Comparison of ENCODE assay signal across 35 cellular contexts in genomic region chr1:114710360-114710759, GRCh38. TPM values are rescaled to one million over a fixed set of nuclear protein-coding genes. Genes with fewer than 3 reads are reported as not detected.
"Had no signal": no experiment of that assay in that cellular context is flagged by ENCODE, and none has a peak within 500 bp of the region (broad histone marks: within the 10 kb centered on the region; RNA-seq: fewer than 3 reads in every experiment).

No MANE protein-coding gene starts in this region.

- FAIRE-seq: bronchial epithelial cell, colon had no signal

- DNase-seq: activated B cell treated with CpG ODN at 0.5 μM for 24 hours; activated CD4-positive, alpha-beta memory T cell treated with anti-CD3 and anti-CD28 coated beads, Interleukin-2, amount 10 ng/mL, durations not matched to agents 7 days and 5 days; activated CD4-positive, alpha-beta T cell treated with anti-CD3 and anti-CD28 coated beads for 48 hours; activated CD4-positive, alpha-beta T cell treated with anti-CD3 and anti-CD28 coated beads, Interleukin-2, amount 50 U/mL, for 4 hours; activated CD8-positive, alpha-beta memory T cell treated with anti-CD3 and anti-CD28 coated beads, Interleukin-2, amount 10 ng/mL, durations not matched to agents 7 days and 5 days; activated CD8-positive, alpha-beta memory T cell treated with anti-CD3 and anti-CD28 coated beads, Interleukin-2, amount 50 U/mL, for 4 hours; activated gamma-delta T cell; activated naive CD4-positive, alpha-beta T cell; activated naive CD4-positive, alpha-beta T cell treated with anti-CD3 and anti-CD28 coated beads, Interleukin-2, amount 10 ng/mL, durations not matched to agents 7 days and 5 days; activated T-cell treated with anti-CD3 and anti-CD28 coated beads, Interleukin-2, amount 50 U/mL, for 1 hour; activated T-cell treated with anti-CD3 and anti-CD28 coated beads, Interleukin-2, amount 50 U/mL, for 48 hours; brain microvascular endothelial cell; cortex of kidney; dermis blood vessel endothelial cell; effector CD4-positive, alpha-beta T cell; effector memory CD8-positive, alpha-beta T cell; erythroblast; foreskin keratinocyte; heart right ventricle; T-helper 1 cell; T-helper 17 cell; T1000; WERI-Rb-1 had no signal

- H3K9me3 Mint-ChIP-seq: activated B cell treated with CpG ODN at 0.5 μM for 24 hours; activated CD4-positive, alpha-beta memory T cell treated with anti-CD3 and anti-CD28 coated beads, Interleukin-2, amount 10 ng/mL, durations not matched to agents 7 days and 5 days; activated naive CD4-positive, alpha-beta T cell treated with anti-CD3 and anti-CD28 coated beads, Interleukin-2, amount 10 ng/mL, durations not matched to agents 7 days and 5 days; activated naive CD4-positive, alpha-beta T cell treated with anti-CD3 and anti-CD28 coated beads, Interleukin-2, amount 50 U/mL, for 72 hours; central memory CD8-positive, alpha-beta T cell; effector memory CD8-positive, alpha-beta T cell; T-helper 2 cell treated with Interferon-gamma antibody and Interleukin-4, amounts not matched to agents 5 μg/mL and 100 μg/mL, for 36 hours had no signal

- ATAC-seq: activated CD4-positive, CD25-positive, alpha-beta regulatory T cell treated with anti-CD3 and anti-CD28 coated beads, Interleukin-2, amount 50 U/mL, for 24 hours; activated CD8-positive, alpha-beta memory T cell treated with anti-CD3 and anti-CD28 coated beads, Interleukin-2, amount 10 ng/mL, durations not matched to agents 7 days and 5 days; activated naive CD4-positive, alpha-beta T cell treated with anti-CD3 and anti-CD28 coated beads, Interleukin-2, amount 50 U/mL, for 72 hours; effector memory CD8-positive, alpha-beta T cell; foreskin keratinocyte; gastroesophageal sphincter; heart right ventricle; T-helper 17 cell had no signal

- H3K9me3 ChIP-seq: ascending aorta, esophagus muscularis mucosa, gastroesophageal sphincter, heart right ventricle had no signal

- H3K27me3 ChIP-seq: ascending aorta, brain microvascular endothelial cell, esophagus muscularis mucosa, foreskin keratinocyte, gastroesophageal sphincter, heart right ventricle had no signal

- H3K4me3 ChIP-seq: ascending aorta, esophagus muscularis mucosa, gastroesophageal sphincter, heart right ventricle had no signal

- H3K27ac Mint-ChIP-seq: activated B cell treated with CpG ODN at 0.5 μM for 24 hours; activated CD4-positive, alpha-beta memory T cell treated with anti-CD3 and anti-CD28 coated beads, Interleukin-2, amount 10 ng/mL, durations not matched to agents 7 days and 5 days; activated CD8-positive, alpha-beta memory T cell treated with anti-CD3 and anti-CD28 coated beads, Interleukin-2, amount 10 ng/mL, durations not matched to agents 7 days and 5 days; activated naive CD4-positive, alpha-beta T cell treated with anti-CD3 and anti-CD28 coated beads, Interleukin-2, amount 10 ng/mL, durations not matched to agents 7 days and 5 days; activated naive CD4-positive, alpha-beta T cell treated with anti-CD3 and anti-CD28 coated beads, Interleukin-2, amount 50 U/mL, for 72 hours; T-helper 17 cell; T-helper 2 cell treated with Interferon-gamma antibody and Interleukin-4, amounts not matched to agents 5 μg/mL and 100 μg/mL, for 36 hours had no signal

- H3K27ac ChIP-seq: ascending aorta, brain microvascular endothelial cell, esophagus muscularis mucosa, foreskin keratinocyte, gastroesophageal sphincter, heart right ventricle, WERI-Rb-1 had no signal

- H3K4me3 Mint-ChIP-seq: activated B cell treated with CpG ODN at 0.5 μM for 24 hours; activated CD4-positive, alpha-beta memory T cell treated with anti-CD3 and anti-CD28 coated beads, Interleukin-2, amount 10 ng/mL, durations not matched to agents 7 days and 5 days; activated CD8-positive, alpha-beta memory T cell treated with anti-CD3 and anti-CD28 coated beads, Interleukin-2, amount 10 ng/mL, durations not matched to agents 7 days and 5 days; activated naive CD4-positive, alpha-beta T cell treated with anti-CD3 and anti-CD28 coated beads, Interleukin-2, amount 10 ng/mL, durations not matched to agents 7 days and 5 days; central memory CD8-positive, alpha-beta T cell; effector memory CD8-positive, alpha-beta T cell; T-helper 17 cell; T-helper 2 cell treated with Interferon-gamma antibody and Interleukin-4, amounts not matched to agents 5 μg/mL and 100 μg/mL, for 36 hours had no signal

- H3K27me3 Mint-ChIP-seq: activated B cell treated with CpG ODN at 0.5 μM for 24 hours; activated CD4-positive, alpha-beta memory T cell treated with anti-CD3 and anti-CD28 coated beads, Interleukin-2, amount 10 ng/mL, durations not matched to agents 7 days and 5 days; activated CD8-positive, alpha-beta memory T cell treated with anti-CD3 and anti-CD28 coated beads, Interleukin-2, amount 10 ng/mL, durations not matched to agents 7 days and 5 days; activated naive CD4-positive, alpha-beta T cell treated with anti-CD3 and anti-CD28 coated beads, Interleukin-2, amount 10 ng/mL, durations not matched to agents 7 days and 5 days; central memory CD8-positive, alpha-beta T cell; effector memory CD8-positive, alpha-beta T cell; T-helper 17 cell had no signal

RNA-seq across cellular contexts. Expression of gene AMPD1, which starts 15.0 kb away (rescaled TPM):
- total RNA-seq: activated B cell treated with CpG ODN at 0.5 μM for 24 hours; activated CD4-positive, alpha-beta memory T cell treated with anti-CD3 and anti-CD28 coated beads, Interleukin-2, amount 10 ng/mL, durations not matched to agents 7 days and 5 days; activated CD8-positive, alpha-beta memory T cell treated with anti-CD3 and anti-CD28 coated beads for 36 hours; activated CD8-positive, alpha-beta memory T cell treated with anti-CD3 and anti-CD28 coated beads, Interleukin-2, amount 10 ng/mL, durations not matched to agents 7 days and 5 days; activated naive CD4-positive, alpha-beta T cell treated with anti-CD3 and anti-CD28 coated beads, Interleukin-2, amount 50 U/mL, for 72 hours; ascending aorta; bronchial epithelial cell; chondrocyte; dermis blood vessel endothelial cell; esophagus muscularis mucosa; foreskin keratinocyte; gastroesophageal sphincter; glomerular endothelial cell; T-helper 17 cell had no signal
